In genomic region chr14:70707138-70708038, GRCh38 we compare ENCODE assay signal across 8 cellular contexts.
DNase-seq lines count a peak whose midpoint lies in the region; ATAC-seq lines count a peak whose summit lies in the region.

No MANE protein-coding gene starts in this region.

- peak; percentile 36 to 62 for ATAC-seq in activated T-cell treated with anti-CD3 and anti-CD28 coated beads, Interleukin-2, amount 50 U/mL, for 72 hours (replicated peaks in 1 of 2)
- no peak for ATAC-seq in activated T-cell treated with anti-CD3 and anti-CD28 coated beads, Interleukin-2, amount 50 U/mL, for 4 hours
- ATAC-seq in HG02763 (IDR thresholded peaks at IDR 0.05; ENCODE audit: unreplicated experiment): peak; percentile 73

- H3K4me3 Mint-ChIP-seq in activated T-cell treated with anti-CD3 and anti-CD28 coated beads, Interleukin-2, amount 50 U/mL, for 72 hours: no peak overlapping the region
- no peak overlapping the region for H3K4me3 Mint-ChIP-seq in activated T-cell treated with anti-CD3 and anti-CD28 coated beads, Interleukin-2, amount 50 U/mL, for 4 hours
- no peak overlapping the region for H3K4me3 Mint-ChIP-seq in activated CD4-positive, alpha-beta T cell treated with anti-CD3 and anti-CD28 coated beads, Interleukin-2, amount 10 ng/mL, durations not matched to agents 7 days and 5 days

- CTCF ChIA-PET in activated CD4-positive, alpha-beta T cell treated with anti-CD3 and anti-CD28 coated beads, Interleukin-2, amount 10 ng/mL, durations not matched to agents 7 days and 5 days (lab: Charles Lee): interaction anchor here (1.3 to 1.4 kb wide), 2 partner anchors 51 to 85 kb away, joined by 3 read pairs; no protein-coding TSS in a partner anchor

- DNase-seq in activated T-cell treated with anti-CD3 and anti-CD28 coated beads, Interleukin-2, amount 50 U/mL, for 72 hours: peak in 1 of 2 donors; percentile 1
- DNase-seq in activated T-cell treated with anti-CD3 and anti-CD28 coated beads, Interleukin-2, amount 50 U/mL, for 4 hours: no peak
- peak; percentile 36 for DNase-seq in NOMO-1 treated with DMSO at 0.1 percent for 48 hours (lab: John Stamatoyannopoulos, UW; ENCODE audit: unreplicated experiment)
- DNase-seq in iris pigment epithelial cell (ENCODE audit: low read depth): peak; percentile 85
- no peak for DNase-seq in HuH-7 (ENCODE audit: low spot score)
- DNase-seq in activated CD4-positive, alpha-beta T cell treated with anti-CD3 and anti-CD28 coated beads, Interleukin-2, amount 10 ng/mL, durations not matched to agents 7 days and 5 days: no peak
- no peak for DNase-seq in NCI-H2171 treated with DMSO at 0.1 percent for 48 hours (lab: John Stamatoyannopoulos, UW)

- H3K36me3 Mint-ChIP-seq in activated T-cell treated with anti-CD3 and anti-CD28 coated beads, Interleukin-2, amount 50 U/mL, for 72 hours (ENCODE audit: insufficient read depth in 2 of 2): no peaks in the 10 kb centered on the region
- H3K36me3 Mint-ChIP-seq in activated T-cell treated with anti-CD3 and anti-CD28 coated beads, Interleukin-2, amount 50 U/mL, for 4 hours (ENCODE audit: insufficient read depth): no peaks in the 10 kb centered on the region
- no peaks in the 10 kb centered on the region for H3K36me3 Mint-ChIP-seq in activated CD4-positive, alpha-beta T cell treated with anti-CD3 and anti-CD28 coated beads, Interleukin-2, amount 10 ng/mL, durations not matched to agents 7 days and 5 days (ENCODE audit: low read depth)

- H3K27ac Mint-ChIP-seq in activated T-cell treated with anti-CD3 and anti-CD28 coated beads, Interleukin-2, amount 50 U/mL, for 72 hours: no peak overlapping the region
- H3K27ac Mint-ChIP-seq in activated CD4-positive, alpha-beta T cell treated with anti-CD3 and anti-CD28 coated beads, Interleukin-2, amount 10 ng/mL, durations not matched to agents 7 days and 5 days: no peak overlapping the region

- POLR2A ChIA-PET in activated CD4-positive, alpha-beta T cell treated with anti-CD3 and anti-CD28 coated beads, Interleukin-2, amount 10 ng/mL, durations not matched to agents 7 days and 5 days (lab: Charles Lee): no interaction called here

- H3K4me1 Mint-ChIP-seq in activated T-cell treated with anti-CD3 and anti-CD28 coated beads, Interleukin-2, amount 50 U/mL, for 72 hours (ENCODE audit: low read depth): peaks cover 13% of the 10 kb centered on the region
- H3K4me1 Mint-ChIP-seq in activated T-cell treated with anti-CD3 and anti-CD28 coated beads, Interleukin-2, amount 50 U/mL, for 4 hours (ENCODE audit: low read depth): no peaks in the 10 kb centered on the region
- H3K4me1 Mint-ChIP-seq in activated CD4-positive, alpha-beta T cell treated with anti-CD3 and anti-CD28 coated beads, Interleukin-2, amount 10 ng/mL, durations not matched to agents 7 days and 5 days: peaks cover 4% of the 10 kb centered on the region

- H3K9me3 Mint-ChIP-seq in activated T-cell treated with anti-CD3 and anti-CD28 coated beads, Interleukin-2, amount 50 U/mL, for 72 hours: no peaks in the 10 kb centered on the region
- H3K9me3 Mint-ChIP-seq in activated T-cell treated with anti-CD3 and anti-CD28 coated beads, Interleukin-2, amount 50 U/mL, for 4 hours: no peaks in the 10 kb centered on the region
- no peaks in the 10 kb centered on the region for H3K9me3 Mint-ChIP-seq in activated CD4-positive, alpha-beta T cell treated with anti-CD3 and anti-CD28 coated beads, Interleukin-2, amount 10 ng/mL, durations not matched to agents 7 days and 5 days

- H3K27me3 Mint-ChIP-seq in activated T-cell treated with anti-CD3 and anti-CD28 coated beads, Interleukin-2, amount 50 U/mL, for 72 hours (ENCODE audit: low read depth): no peaks in the 10 kb centered on the region
- H3K27me3 Mint-ChIP-seq in activated T-cell treated with anti-CD3 and anti-CD28 coated beads, Interleukin-2, amount 50 U/mL, for 4 hours (ENCODE audit: low read depth): no peaks in the 10 kb centered on the region
- H3K27me3 Mint-ChIP-seq in activated CD4-positive, alpha-beta T cell treated with anti-CD3 and anti-CD28 coated beads, Interleukin-2, amount 10 ng/mL, durations not matched to agents 7 days and 5 days: peaks cover 10% of the 10 kb centered on the region

Comparison
In these comparisons a context has a peak if more than half of its experiments do, and no peak if none do; other contexts are left out.
1. ATAC-seq: peak in activated T-cell treated with anti-CD3 and anti-CD28 coated beads, Interleukin-2, amount 50 U/mL, for 72 hours (2 of 2) and HG02763 (single experiment); none in activated T-cell treated with anti-CD3 and anti-CD28 coated beads, Interleukin-2, amount 50 U/mL, for 4 hours (0 of 2).
2. DNase-seq: peak in NOMO-1 treated with DMSO at 0.1 percent for 48 hours (single experiment) and iris pigment epithelial cell (single experiment); none in activated T-cell treated with anti-CD3 and anti-CD28 coated beads, Interleukin-2, amount 50 U/mL, for 4 hours (single experiment), HuH-7 (single experiment), activated CD4-positive, alpha-beta T cell treated with anti-CD3 and anti-CD28 coated beads, Interleukin-2, amount 10 ng/mL, durations not matched to agents 7 days and 5 days (single experiment) and NCI-H2171 treated with DMSO at 0.1 percent for 48 hours (single experiment).